ENCODE assay signal across 10 cellular contexts in the genomic region with DNA sequence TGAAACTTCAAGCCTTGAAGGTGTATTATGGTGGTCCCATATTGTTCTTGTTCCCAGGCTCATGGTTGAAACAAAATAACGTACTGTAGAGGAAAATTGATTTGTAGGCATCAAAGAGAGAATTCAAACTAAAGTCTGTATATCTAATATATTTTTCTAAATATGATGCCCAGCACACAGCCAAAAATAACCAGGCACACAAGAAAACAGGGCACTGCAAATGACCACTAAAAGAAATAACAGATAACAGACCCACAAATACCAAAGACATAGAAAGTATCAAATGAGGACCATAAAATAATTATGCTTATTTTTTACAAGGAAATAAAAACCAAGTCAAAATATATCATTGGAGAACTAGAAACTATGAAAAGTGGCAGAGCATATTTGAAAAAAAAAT.
"Had no signal": no experiment of that assay in that cellular context is flagged by ENCODE, and none has a peak within 500 bp of the region (broad histone marks: within the 10 kb centered on the region; RNA-seq: fewer than 3 reads in every experiment).

No MANE protein-coding gene starts in this region.

- H3K27ac ChIP-seq: GM23248 had no signal

- H3K9me3 ChIP-seq: HAP-1 had no signal

- FAIRE-seq: H1, H54 had no signal

- H3K4me1 ChIP-seq: HAP-1 had no signal

- H3K4me3 ChIP-seq: GM23248, GM23338, HAP-1 had no signal

- H2AFZ ChIP-seq: GM23248, GM23338 had no signal

- ATAC-seq: GM23338 had no signal

- H3K9ac ChIP-seq: GM23248 had no signal

- H3K36me3 ChIP-seq: HAP-1 had no signal

- H3K4me2 ChIP-seq: GM23338 had no signal

- DNase-seq: GM23248, GOT3, H7, H9, HCEC 1CT, HFFc6 had no signal
